19 cellular contexts compared by ENCODE assay signal in the genomic region with DNA sequence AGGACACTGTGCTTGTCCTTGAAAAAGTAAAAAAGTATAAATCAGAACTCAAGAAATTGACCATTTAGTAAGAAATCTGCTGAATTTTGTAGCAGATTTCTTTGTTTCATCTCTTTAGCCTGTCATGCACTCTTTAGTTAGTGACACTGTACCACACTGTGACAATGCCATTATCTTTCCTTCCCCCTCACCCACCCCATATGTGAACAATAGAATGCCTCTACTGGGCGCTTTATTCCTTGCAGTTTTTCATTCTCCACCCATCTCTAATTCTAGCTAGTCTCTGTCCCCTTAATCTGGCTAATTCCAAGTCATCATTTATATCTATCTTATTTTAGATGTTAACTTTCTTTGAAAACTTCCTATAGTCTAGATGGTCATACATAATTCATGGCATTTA.
"Had no signal": no experiment of that assay in that cellular context is flagged by ENCODE, and none has a peak within 500 bp of the region (broad histone marks: within the 10 kb centered on the region; RNA-seq: fewer than 3 reads in every experiment).

No MANE protein-coding gene starts in this region.

- H3K27ac ChIP-seq: esophagus squamous epithelium, hepatocyte, parathyroid adenoma, psoas muscle, sigmoid colon, skin epidermis, stomach, thyroid gland, upper lobe of right lung, vagina had no signal

- H3K79me2 ChIP-seq: hepatocyte, parathyroid adenoma had no signal

- H3K9me3 ChIP-seq: esophagus squamous epithelium, psoas muscle, sigmoid colon, stomach, thyroid gland, upper lobe of right lung, vagina had no signal

- H2AFZ ChIP-seq: hepatocyte, parathyroid adenoma had no signal

- H3K4me1 ChIP-seq: esophagus squamous epithelium, parathyroid adenoma, psoas muscle, sigmoid colon, stomach, thyroid gland, upper lobe of right lung, vagina had no signal

- ATAC-seq: left lobe of liver, natural killer cell, psoas muscle, upper lobe of right lung had no signal

- H3K27me3 ChIP-seq: esophagus squamous epithelium, hepatocyte, sigmoid colon, stomach, thyroid gland, upper lobe of right lung, vagina had no signal

- H3K4me2 ChIP-seq: hepatocyte had no signal

- H3K4me3 ChIP-seq: esophagus squamous epithelium, hepatocyte, psoas muscle, sigmoid colon, skin epidermis, stomach, thyroid gland, upper lobe of right lung, vagina had no signal

- H3K36me3 ChIP-seq: esophagus squamous epithelium, sigmoid colon, stomach, thyroid gland, upper lobe of right lung, vagina had no signal

- DNase-seq: cortex of kidney; effector memory CD4-positive, alpha-beta T cell; esophagus squamous epithelium; foreskin fibroblast; kidney glomerular epithelial cell; mammary epithelial cell; natural killer cell; psoas muscle; sigmoid colon; stimulated activated CD4-positive, alpha-beta T cell treated with anti-CD3 and anti-CD28 coated beads, Interleukin-2, amount 100 ng/mL, for 24 hours; stimulated activated naive CD4-positive, alpha-beta T cell; stomach; thyroid gland; upper lobe of right lung had no signal

- H3K9ac ChIP-seq: parathyroid adenoma had no signal
